ENCODE assay signal across 2 cellular contexts in the genomic region with DNA sequence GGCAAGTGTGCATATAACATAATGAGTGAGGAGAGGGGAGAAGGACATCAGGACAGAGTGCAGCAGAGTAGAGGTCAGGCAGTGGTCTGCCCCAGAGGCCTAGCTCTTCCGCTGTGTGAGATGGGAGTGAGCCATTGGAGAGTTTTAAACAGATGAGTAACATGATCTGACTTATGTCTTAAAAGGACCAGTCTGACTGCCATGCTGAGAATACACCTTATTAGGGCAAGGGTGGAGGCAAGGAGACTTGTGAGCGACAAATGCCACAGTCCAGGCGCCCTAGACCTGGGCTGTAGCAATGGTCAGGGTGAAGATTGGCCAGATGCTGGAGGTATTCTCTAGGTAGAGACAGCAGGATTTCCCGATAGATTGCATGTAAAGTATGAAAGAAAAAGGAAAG.
TF ChIP-seq lines count a peak whose summit lies in the region.

No MANE protein-coding gene starts in this region.

TF ChIP-seq in A549, 52 proteins besides CTCF, POLR2A, EP300 and RAD21:
- no peak for TF ChIP-seq SREBF2 (IDR thresholded peaks at IDR 0.05)

TF ChIP-seq in IMR-90, 13 proteins besides CTCF, POLR2A, EP300 and RAD21:
- no peak for TF ChIP-seq CEBPB (IDR thresholded peaks at IDR 0.05; ENCODE audit: low read depth, low read length)
- TF ChIP-seq RCOR1 (IDR thresholded peaks at IDR 0.05; ENCODE audit: insufficient replicate concordance, low read length), result no peak
- TF ChIP-seq BHLHE40 (IDR thresholded peaks at IDR 0.05; ENCODE audit: low read depth, low read length), result no peak
- no peak for TF ChIP-seq SMC3 (IDR thresholded peaks at IDR 0.05; ENCODE audit: low read depth, low read length)
- no peak for TF ChIP-seq MAZ (IDR thresholded peaks at IDR 0.05; ENCODE audit: borderline replicate concordance, low read depth, low read length)
- TF ChIP-seq CHD1 (IDR thresholded peaks at IDR 0.05; ENCODE audit: low read depth, low read length), result no peak
- no peak for TF ChIP-seq FOS (IDR thresholded peaks at IDR 0.05; ENCODE audit: low read depth, low read length)
- TF ChIP-seq MAFK (IDR thresholded peaks at IDR 0.05; ENCODE audit: low read depth, low read length), result no peak
- no peak for TF ChIP-seq NFE2L2 (IDR thresholded peaks at IDR 0.05; ENCODE audit: low read depth, low read length)
- no peak for TF ChIP-seq RFX5 (IDR thresholded peaks at IDR 0.05; ENCODE audit: low read depth, low read length)
- no peak for TF ChIP-seq MXI1 (IDR thresholded peaks at IDR 0.05; ENCODE audit: borderline replicate concordance, low read depth, low read length)
- no peak for TF ChIP-seq USF2 (IDR thresholded peaks at IDR 0.05; ENCODE audit: low read depth, low read length)
- TF ChIP-seq ELK1 (IDR thresholded peaks at IDR 0.05; ENCODE audit: borderline replicate concordance, low read depth, low read length), result no peak
